ENCODE assay signal across 17 cellular contexts in genomic region chr2:222807431-222807830, GRCh38. TPM values are rescaled to one million over a fixed set of nuclear protein-coding genes. Genes with fewer than 3 reads are reported as not detected.
DNase-seq lines count a peak whose midpoint lies in the region; ATAC-seq, FAIRE-seq and TF ChIP-seq lines count a peak whose summit lies in the region.
"Had no signal": no experiment of that assay in that cellular context is flagged by ENCODE, and none has a peak within 500 bp of the region (broad histone marks: within the 10 kb centered on the region; RNA-seq: fewer than 3 reads in every experiment).

No MANE protein-coding gene starts in this region.

- ATAC-seq in HepG2 (no peak), right lobe of liver (no peak), omental fat pad (ENCODE audit: low FRiP score) (no peak), HG03196 (IDR thresholded peaks at IDR 0.05; ENCODE audit: unreplicated experiment) (no peak)

- no peaks in the 10 kb centered on the region for H3K36me3 Mint-ChIP-seq in progenitor cell of endocrine pancreas (ENCODE audit: insufficient read depth)
- H3K36me3 Mint-ChIP-seq: CD4-positive, alpha-beta memory T cell; IgD-negative memory B cell had no signal

- peak overlapping the region; percentile 78 for H3K27ac Mint-ChIP-seq in progenitor cell of endocrine pancreas
- H3K27ac Mint-ChIP-seq: CD4-positive, alpha-beta memory T cell; H9; IgD-negative memory B cell had no signal

- in situ Hi-C loops in HepG2 (cut with HindIII; ENCODE audit: extremely low pct_ligation_motif_present, low pct_unique_long_range_greater_than_20kb), result no loop called here

- intact Hi-C loops in HepG2 (cut with micrococcal nuclease; ENCODE audit: unreplicated experiment) (loop anchor here (2.0 kb wide), 1 partner anchor 53 kb away; the partner anchor contains the start of gene ACSL3), right lobe of liver (cut with DNase I) (no loop called here)

- no peaks in the 10 kb centered on the region for H3K9me3 ChIP-seq in HepG2 (ENCODE audit: low read length)
- no peaks in the 10 kb centered on the region for H3K9me3 ChIP-seq in right lobe of liver
- H3K9me3 ChIP-seq in hepatocyte (ENCODE audit: low read depth), result no peaks in the 10 kb centered on the region
- H3K9me3 ChIP-seq: BLaER1 treated with 17β-estradiol and CSF1 and Interleukin-3, amounts not matched to agents 10 nM and 100 nM had no signal

- H3K27ac ChIP-seq in HepG2 (ENCODE audit: extremely low read length, insufficient read depth, low read length) (peak overlapping the region; percentile 81), right lobe of liver (no peak overlapping the region), hepatocyte (peak overlapping the region; percentile 67)

- no peak for TF ChIP-seq RAD21 in HepG2 (CRISPR knock-in tag; IDR thresholded peaks at IDR 0.05)

- H2AFZ ChIP-seq in HepG2 (ENCODE audit: low read length), result no peak overlapping the region
- H2AFZ ChIP-seq in hepatocyte, result no peak overlapping the region

- no TSS peak for BruUV-seq in HepG2 (replicated peaks; lab: Mats Ljungman, UMichigan)

- H3K4me1 Mint-ChIP-seq in progenitor cell of endocrine pancreas (ENCODE audit: low read depth), result peaks cover 23% of the 10 kb centered on the region
- H3K4me1 Mint-ChIP-seq: H9, IgD-negative memory B cell had no signal

- POLR2A ChIA-PET in HepG2 (lab: Yijun Ruan, JAX), result interaction anchor here (0.7 to 4.6 kb wide), 6 partner anchors 10 to 99 kb away, joined by 3 to 126 read pairs (median 24); partner anchors contain the start of gene ACSL3

- no peak for DNase-seq in HepG2 (ENCODE audit: low spot score)
- no peak for DNase-seq in right lobe of liver
- DNase-seq in hepatocyte (ENCODE audit: low spot score), result no peak
- DNase-seq in progenitor cell of endocrine pancreas (ENCODE audit: low spot score, unreplicated experiment), result no peak
- no peak for DNase-seq in NCI-H69 (lab: John Stamatoyannopoulos, UW)
- no peak for DNase-seq in omental fat pad (ENCODE audit: low spot score)
- no peak for DNase-seq in NCI-H146 (lab: John Stamatoyannopoulos, UW)
- DNase-seq: ACHN; CD4-positive, alpha-beta memory T cell; DND-41; GDM1; GOT3; H9 had no signal

- TF ChIP-seq EP300 in HepG2 (IDR thresholded peaks at IDR 0.05; ENCODE audit: low read depth in 2 of 2, low read length in 2 of 2), result no peak
- TF ChIP-seq EP300 in HepG2 (CRISPR knock-in tag; IDR thresholded peaks at IDR 0.05; ENCODE audit: borderline replicate concordance), result no peak

- peaks cover 54% of the 10 kb centered on the region for H3K4me1 ChIP-seq in HepG2 (ENCODE audit: insufficient read depth, low read length)
- no peaks in the 10 kb centered on the region for H3K4me1 ChIP-seq in right lobe of liver
- H3K4me1 ChIP-seq in hepatocyte (ENCODE audit: insufficient read depth), result peaks cover 15% of the 10 kb centered on the region

- TF ChIP-seq CTCF in HepG2 (CRISPR knock-in tag; IDR thresholded peaks at IDR 0.05), result no peak
- no peak for TF ChIP-seq CTCF in right lobe of liver (IDR thresholded peaks at IDR 0.05)
- TF ChIP-seq CTCF in hepatocyte (IDR thresholded peaks at IDR 0.05; ENCODE audit: poor library complexity), result no peak
- no peak for TF ChIP-seq CTCF in progenitor cell of endocrine pancreas (IDR thresholded peaks at IDR 0.05; ENCODE audit: unreplicated experiment)
- no peak for TF ChIP-seq CTCF in omental fat pad (IDR thresholded peaks at IDR 0.05)

- 84% methylated on average over 4 of the region's 4 CpGs for WGBS in HepG2 (ENCODE audit: low lambda C conversion rate)
- WGBS in right lobe of liver (ENCODE audit: insufficient coverage, low coverage, low lambda C conversion rate, missing lambda C conversion rate), result 98% methylated on average over 4 of the region's 4 CpGs
- WGBS in hepatocyte (ENCODE audit: low lambda C conversion rate, missing lambda C conversion rate), result 87% methylated on average over 4 of the region's 4 CpGs

- H3K4me3 Mint-ChIP-seq in progenitor cell of endocrine pancreas (ENCODE audit: low read depth), result no peak overlapping the region
- H3K4me3 Mint-ChIP-seq: CD4-positive, alpha-beta memory T cell; H9; IgD-negative memory B cell had no signal

- FAIRE-seq in HepG2 (lab: Jason Lieb, UNC), result no peak
- FAIRE-seq: GM12892 had no signal

- H3K36me3 ChIP-seq in HepG2 (replicated peaks in 1 of 2; ENCODE audit: control insufficient read depth in 1 of 2, insufficient read depth in 2 of 2, low read length in 2 of 2) (no peaks in the 10 kb centered on the region), right lobe of liver (no peaks in the 10 kb centered on the region), hepatocyte (replicated peaks; ENCODE audit: insufficient read depth, low read depth) (no peaks in the 10 kb centered on the region)
- H3K36me3 ChIP-seq: BLaER1 treated with 17β-estradiol and CSF1 and Interleukin-3, amounts not matched to agents 10 nM and 100 nM had no signal

- H3K4me2 ChIP-seq in HepG2 (ENCODE audit: low read depth, low read length) (no peak overlapping the region), hepatocyte (no peak overlapping the region)

- no peaks in the 10 kb centered on the region for H3K27me3 ChIP-seq in HepG2 (ENCODE audit: control insufficient read depth in 1 of 2, insufficient read depth in 2 of 2, low read length in 2 of 2)
- no peaks in the 10 kb centered on the region for H3K27me3 ChIP-seq in right lobe of liver
- H3K27me3 ChIP-seq in hepatocyte, result no peaks in the 10 kb centered on the region
- H3K27me3 ChIP-seq: BLaER1 treated with 17β-estradiol and CSF1 and Interleukin-3, amounts not matched to agents 10 nM and 100 nM had no signal

- CTCF ChIA-PET in HepG2 (lab: Yijun Ruan, JAX; ENCODE audit: low intra/inter-chr PET ratio, low total read pairs), result no interaction called here

- H4K20me1 ChIP-seq in HepG2 (ENCODE audit: insufficient read depth, low read length) (no peaks in the 10 kb centered on the region), hepatocyte (ENCODE audit: insufficient read depth, poor library complexity, severe bottlenecking) (no peaks in the 10 kb centered on the region)
- H4K20me1 ChIP-seq: BLaER1 treated with 17β-estradiol and CSF1 and Interleukin-3, amounts not matched to agents 10 nM and 100 nM had no signal

- H3K79me2 ChIP-seq in HepG2 (ENCODE audit: insufficient read depth, low read length) (no peaks in the 10 kb centered on the region), hepatocyte (no peaks in the 10 kb centered on the region)

- H3K9me2 ChIP-seq in hepatocyte (replicated peaks; ENCODE audit: insufficient read depth), result no peaks in the 10 kb centered on the region

- TF ChIP-seq POLR2A in HepG2 (IDR thresholded peaks at IDR 0.05; ENCODE audit: insufficient read depth in 1 of 2, low read depth in 2 of 2, low read length in 2 of 2) (no peak), right lobe of liver (IDR thresholded peaks at IDR 0.05) (no peak)

- 0 out of 2 replicates have a peak overlapping the region, but pooled peaks have one; percentile 74 for H3K9ac ChIP-seq in HepG2 (ENCODE audit: insufficient read depth, low read depth, low read length)

- H3K4me3 ChIP-seq in HepG2 (replicated peaks in 1 of 3; ENCODE audit: insufficient read depth in 1 of 3, low read depth in 2 of 3, low read length in 3 of 3) (no peak overlapping the region), right lobe of liver (no peak overlapping the region), hepatocyte (no peak overlapping the region)
- H3K4me3 ChIP-seq: BLaER1 treated with 17β-estradiol and CSF1 and Interleukin-3, amounts not matched to agents 10 nM and 100 nM had no signal

- H3K9me3 Mint-ChIP-seq in progenitor cell of endocrine pancreas (ENCODE audit: low read depth), result no peaks in the 10 kb centered on the region
- H3K9me3 Mint-ChIP-seq: CD4-positive, alpha-beta memory T cell; H9; IgD-negative memory B cell had no signal

- H3K27me3 Mint-ChIP-seq in progenitor cell of endocrine pancreas, result peaks cover 22% of the 10 kb centered on the region

TF ChIP-seq in HepG2, 621 proteins besides CTCF, POLR2A, EP300 and RAD21 (continues in another document):
- TF ChIP-seq KMT2A (CRISPR knock-in tag; IDR thresholded peaks at IDR 0.05), result no peak
- no peak for TF ChIP-seq NCOA5 (CRISPR knock-in tag; IDR thresholded peaks at IDR 0.05)

RNA-seq across cellular contexts. Expression of gene ACSL3, which starts 53.4 kb away (rescaled TPM):
- 168 and 305 TPM in 2 replicates for total RNA-seq in HepG2 (2016; rRNA removed; fragmentation: Illumina TruSeq; extraction: Trizol)
- 76.3 and 94.9 TPM in 2 replicates for total RNA-seq in HepG2 (2016; cell fraction: cytosol; rRNA removed; fragmentation: Illumina TruSeq; extraction: Trizol; ENCODE audit: low read depth)
- total RNA-seq in HepG2 (2016; cell fraction: insoluble cytoplasmic fraction; rRNA removed; fragmentation: Illumina TruSeq; extraction: Trizol), result 169 and 295 TPM in 2 replicates
- total RNA-seq in HepG2 (2016; cell fraction: membrane; rRNA removed; fragmentation: Illumina TruSeq; extraction: Trizol), result 55.2 and 64.8 TPM in 2 replicates
- 307 and 341 TPM in 2 replicates for total RNA-seq in HepG2 (2016; cell fraction: nucleus; rRNA removed; fragmentation: Illumina TruSeq; extraction: Trizol)
- polyA plus RNA-seq in HepG2 (2011; rRNA removed), result 365 and 432 TPM in 2 replicates
- 235 and 319 TPM in 2 replicates for polyA plus RNA-seq in HepG2 (2011; cell fraction: cytosol; rRNA removed)
- 101 and 136 TPM in 2 replicates for polyA plus RNA-seq in HepG2 (2011; cell fraction: nucleus; rRNA removed)
- polyA plus RNA-seq in HepG2 (2012), result 299 and 342 TPM in 2 replicates
- 9.3 and 12.3 TPM in 2 replicates for polyA plus RNA-seq in HepG2 (2016; cell fraction: cytosol; fragmentation: Illumina TruSeq; extraction: Trizol; ENCODE audit: low read depth)
- polyA plus RNA-seq in HepG2 (2016; cell fraction: insoluble cytoplasmic fraction; fragmentation: Illumina TruSeq; extraction: Trizol; ENCODE audit: low read depth), result 107 and 108 TPM in 2 replicates
- 14.4 and 18.9 TPM in 2 replicates for polyA plus RNA-seq in HepG2 (2016; cell fraction: membrane; fragmentation: Illumina TruSeq; extraction: Trizol; ENCODE audit: low read depth)
- polyA plus RNA-seq in HepG2 (2016; cell fraction: nucleus; fragmentation: Illumina TruSeq; extraction: Trizol; ENCODE audit: insufficient read depth, low read depth), result 272 TPM in 2 replicates
- 80.5 and 445 TPM in 2 replicates for polyA minus RNA-seq in HepG2 (2011; rRNA and poly(A)+ RNA removed; ENCODE audit: low replicate concordance)
- 370 and 593 TPM in 2 replicates for polyA minus RNA-seq in HepG2 (2011; cell fraction: cytosol; rRNA and poly(A)+ RNA removed)
- polyA minus RNA-seq in HepG2 (2011; cell fraction: nucleus; rRNA and poly(A)+ RNA removed), result 667 and 745 TPM in 2 replicates
- total RNA-seq in right lobe of liver, result 10 to 100 TPM; 31.1 to 73.0 (median 49.9) TPM
- total RNA-seq in hepatocyte, result 123 and 133 TPM in 2 replicates
- 78.1 and 82.1 TPM in 2 replicates for polyA plus RNA-seq in hepatocyte
- 66.9 and 73.8 TPM in 2 replicates for total RNA-seq in progenitor cell of endocrine pancreas
- total RNA-seq in omental fat pad, result 10 to 100 TPM; 42.4 to 72.2 (median 62.2) TPM

Comparison
In these comparisons a context has a peak if more than half of its experiments do, and no peak if none do; other contexts are left out.
1. H3K27ac ChIP-seq: peak in HepG2 (single experiment) and hepatocyte (single experiment); none in right lobe of liver (0 of 3).